Comparison of ENCODE assay signal across 11 cellular contexts in the genomic region with DNA sequence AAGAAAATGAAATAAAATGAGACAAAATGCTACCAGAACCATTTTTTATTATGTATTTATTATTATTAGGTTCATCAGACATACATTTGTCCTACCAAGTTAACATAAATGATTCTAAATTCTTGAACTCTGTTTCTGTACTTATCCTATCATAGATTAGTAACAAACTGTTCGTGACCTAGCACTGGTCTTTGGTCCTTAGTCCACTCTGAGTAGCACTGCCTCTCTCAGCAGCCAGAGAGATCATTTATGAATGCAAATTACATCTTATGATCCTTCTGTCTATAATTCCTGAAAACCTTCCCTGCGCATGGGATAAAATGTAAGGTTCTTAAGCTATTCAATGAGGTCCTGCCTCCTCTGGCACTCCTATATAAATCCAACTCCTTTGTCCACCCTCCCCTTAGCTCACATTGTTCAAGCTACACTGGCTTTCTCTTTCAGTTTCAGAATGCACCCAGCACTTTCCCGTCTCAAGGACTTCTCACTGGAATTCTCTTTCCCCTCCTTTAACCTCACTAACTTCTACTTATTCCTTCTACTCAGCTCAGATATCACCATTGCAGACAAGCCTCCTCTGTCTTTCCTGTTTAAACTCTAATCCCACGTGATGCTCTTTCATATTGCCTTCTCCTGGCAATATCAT. TPM values are rescaled to one million over a fixed set of nuclear protein-coding genes. Genes with fewer than 3 reads are reported as not detected.
DNase-seq lines count a peak whose midpoint lies in the region; ATAC-seq lines count a peak whose summit lies in the region.
"Had no signal": no experiment of that assay in that cellular context is flagged by ENCODE, and none has a peak within 500 bp of the region (broad histone marks: within the 10 kb centered on the region; RNA-seq: fewer than 3 reads in every experiment).

No MANE protein-coding gene starts in this region.

- peaks cover 2% of the 10 kb centered on the region for H3K27me3 Mint-ChIP-seq in memory B cell

- in situ Hi-C loops in ACHN (cut with HindIII; ENCODE audit: low pct_ligation_motif_present, low pct_unique_long_range_greater_than_20kb, low sequenced_read_pairs) (no loop called here), SK-MEL-5 (cut with HindIII; ENCODE audit: low pct_unique_long_range_greater_than_20kb, low sequenced_read_pairs) (no loop called here)

- peak; percentile 71 for DNase-seq in ACHN
- peak; percentile 73 for DNase-seq in SK-MEL-5 (ENCODE audit: low read depth, low spot score)
- no peak for DNase-seq in memory B cell (ENCODE audit: low spot score in 2 of 2)
- no peak for DNase-seq in GOT3 (lab: John Stamatoyannopoulos, UW)
- DNase-seq in KG1 (lab: John Stamatoyannopoulos, UW) = no peak
- DNase-seq in stimulated activated CD4-positive, alpha-beta T cell treated with anti-CD3 and anti-CD28 coated beads, Interleukin-15, amount 100 ng/mL, for 24 hours = no peak
- DNase-seq: activated CD8-positive, alpha-beta memory T cell treated with anti-CD3 and anti-CD28 coated beads, Interleukin-2, amount 50 U/mL, for 4 hours; kidney glomerular epithelial cell; NCI-H1092 treated with DMSO at 0.1 percent for 48 hours had no signal

- no peaks in the 10 kb centered on the region for H3K9me3 Mint-ChIP-seq in memory B cell

- H3K4me3 Mint-ChIP-seq in memory B cell = peak overlapping the region; percentile 44

- H3K27ac Mint-ChIP-seq in memory B cell = peak overlapping the region; percentile 4

- no peaks in the 10 kb centered on the region for H3K36me3 Mint-ChIP-seq in memory B cell

- ATAC-seq in GM21423 (IDR thresholded peaks at IDR 0.05; ENCODE audit: unreplicated experiment) (peak; percentile 65), memory B cell (ENCODE audit: low read depth) (no peak), GM21619 (IDR thresholded peaks at IDR 0.05; ENCODE audit: unreplicated experiment) (no peak)

- H3K4me1 Mint-ChIP-seq in memory B cell = peaks cover 7% of the 10 kb centered on the region

RNA-seq across cellular contexts. Expression of a gene that starts 17.1 kb away (rescaled TPM):
- not detected in 2 replicates for total RNA-seq in SK-MEL-5 (2014; rRNA removed; shearing (Covaris generic))
- polyA plus RNA-seq in SK-MEL-5 (2015; cell fraction: cytosol; rRNA removed) = 0.09 TPM in 1 of 2 replicates, not detected in the other
- polyA plus RNA-seq in SK-MEL-5 (2015; cell fraction: nucleus; rRNA removed) = not detected in 2 replicates

Comparison
In these comparisons a context has a peak if more than half of its experiments do, and no peak if none do; other contexts are left out.
1. DNase-seq: peak in ACHN (single experiment) and SK-MEL-5 (single experiment); none in memory B cell (0 of 2), GOT3 (single experiment), KG1 (single experiment) and stimulated activated CD4-positive, alpha-beta T cell treated with anti-CD3 and anti-CD28 coated beads, Interleukin-15, amount 100 ng/mL, for 24 hours (single experiment).